Comparison of ENCODE assay signal across 8 cellular contexts in genomic region chr10:101694056-101694673, GRCh38. TPM values are rescaled to one million over a fixed set of nuclear protein-coding genes. Genes with fewer than 3 reads are reported as not detected.
A peak's percentile ranks its signal among the peaks of the same experiment; 100 is the strongest.
DNase-seq lines count a peak whose midpoint lies in the region; ATAC-seq, FAIRE-seq and TF ChIP-seq lines count a peak whose summit lies in the region.

No MANE protein-coding gene starts in this region.

- FAIRE-seq in bronchial epithelial cell (lab: Jason Lieb, UNC) (no peak), keratinocyte (lab: Jason Lieb, UNC) (no peak)

- H3K27me3 ChIP-seq in bronchial epithelial cell (ENCODE audit: control insufficient read depth, insufficient read depth, low read length) (no peaks in the 10 kb centered on the region), keratinocyte (ENCODE audit: control insufficient read depth, extremely low read depth, insufficient read depth, low read length) (no peaks in the 10 kb centered on the region)

- H2AFZ ChIP-seq in keratinocyte (ENCODE audit: control insufficient read depth, low read length): peak overlapping the region; percentile 95

- ATAC-seq in GM21717 (IDR thresholded peaks at IDR 0.05; ENCODE audit: unreplicated experiment): peak; percentile 56

- peaks cover 5% of the 10 kb centered on the region for H3K9me1 ChIP-seq in keratinocyte (ENCODE audit: control insufficient read depth, extremely low read depth, insufficient read depth, low read length)

- H3K4me3 ChIP-seq in WI38 (ENCODE audit: low read depth, low read length) (peak overlapping the region; percentile 74), bronchial epithelial cell (ENCODE audit: low read depth, low read length) (peak overlapping the region; percentile 97), keratinocyte (ENCODE audit: control insufficient read depth in 2 of 3, extremely low read depth in 1 of 3, insufficient read depth in 2 of 3, low read depth in 1 of 3, low read length in 3 of 3) (peak overlapping the region; percentile 92 to 94 (median 93))

- H3K36me3 ChIP-seq in bronchial epithelial cell (ENCODE audit: control insufficient read depth, insufficient read depth, low read length) (no peaks in the 10 kb centered on the region), keratinocyte (ENCODE audit: control insufficient read depth in 2 of 2, extremely low read depth in 1 of 2, insufficient read depth in 2 of 2, low read length in 2 of 2) (no peaks in the 10 kb centered on the region)

- dilution Hi-C loops in keratinocyte (cut with MboI; ENCODE audit: extremely low pct_ligation_motif_present, low sequenced_read_pairs): no loop called here

- peak; percentile 51 for DNase-seq in GDM1 (lab: John Stamatoyannopoulos, UW)
- peak; percentile 47 for DNase-seq in KG1 (lab: John Stamatoyannopoulos, UW)
- peak; percentile 27 for DNase-seq in bronchial epithelial cell (ENCODE audit: low read depth)
- DNase-seq in keratinocyte (ENCODE audit: low read depth, low spot score): no peak
- DNase-seq in stimulated activated CD4-positive, alpha-beta T cell treated with anti-CD3 and anti-CD28 coated beads, Interleukin-15, amount 100 ng/mL, for 48 hours (ENCODE audit: low read depth in 2 of 2): peak; percentile 36 to 54
- no peak for DNase-seq in dedifferentiated amniotic fluid mesenchymal stem cell (ENCODE audit: extremely low spot score)

- H3K27ac ChIP-seq in keratinocyte (ENCODE audit: control insufficient read depth, insufficient read depth, low read length): peak overlapping the region; percentile 91

- peaks cover 12% of the 10 kb centered on the region for H3K4me1 ChIP-seq in keratinocyte (ENCODE audit: control insufficient read depth, extremely low read depth, insufficient read depth, low read length)

- peak overlapping the region; percentile 98 for H3K9ac ChIP-seq in keratinocyte (ENCODE audit: control insufficient read depth, extremely low read depth, insufficient read depth, low read length)

- H4K20me1 ChIP-seq in keratinocyte (ENCODE audit: control insufficient read depth, extremely low read depth, insufficient read depth, low read length): no peaks in the 10 kb centered on the region

- TF ChIP-seq CTCF in WI38 (IDR thresholded peaks at IDR 0.05; ENCODE audit: low read depth, low read length) (no peak), bronchial epithelial cell (IDR thresholded peaks at IDR 0.05; ENCODE audit: insufficient read depth, low read length, severe bottlenecking) (no peak), keratinocyte (optimal IDR thresholded peaks at IDR 0.05 in 1 of 3, IDR thresholded peaks at IDR 0.05 in 1 of 3, conservative IDR thresholded peaks at IDR 0.05 in 1 of 3; ENCODE audit: extremely low read depth in 1 of 3, insufficient read depth in 2 of 3, low read length in 3 of 3) (no peak)

- peaks cover 32% of the 10 kb centered on the region for H3K79me2 ChIP-seq in keratinocyte (ENCODE audit: control insufficient read depth, insufficient read depth, low read length)

- peak overlapping the region; percentile 96 for H3K4me2 ChIP-seq in keratinocyte (ENCODE audit: control insufficient read depth, extremely low read depth, insufficient read depth, low read depth, low read length)

- no peaks in the 10 kb centered on the region for H3K9me3 ChIP-seq in keratinocyte (ENCODE audit: control insufficient read depth, low read depth, low read length)

RNA-seq across cellular contexts. Expression of gene FBXW4, which starts 0.8 kb away (rescaled TPM):
- 49.5 and 72.6 TPM in 2 replicates for total RNA-seq in bronchial epithelial cell
- polyA plus RNA-seq in keratinocyte: 22.3 to 25.4 TPM (median 23.7 TPM) in 3 replicates
- polyA plus RNA-seq in keratinocyte (2011; ENCODE audit: low read depth): 27.6 TPM
- polyA plus RNA-seq in keratinocyte (2011; cell fraction: cytosol; rRNA removed): 21.8 and 29.5 TPM in 2 replicates
- polyA plus RNA-seq in keratinocyte (2011; cell fraction: nucleus; rRNA removed): 31.0 and 34.0 TPM in 2 replicates
- 18.4 and 23.8 TPM in 2 replicates for polyA plus RNA-seq in keratinocyte (2012; ENCODE audit: low replicate concordance)
- 43.5 to 84.3 TPM (median 60.6 TPM) in 3 replicates for polyA minus RNA-seq in keratinocyte
- 21.3 TPM for polyA minus RNA-seq in keratinocyte (2011; cell fraction: cytosol; rRNA and poly(A)+ RNA removed)
- polyA minus RNA-seq in keratinocyte (2011; cell fraction: nucleus; rRNA and poly(A)+ RNA removed): 16.9 and 29.1 TPM in 2 replicates

Comparison
In these comparisons a context has a peak if more than half of its experiments do, and no peak if none do; other contexts are left out.
1. DNase-seq: peak in GDM1 (single experiment), KG1 (single experiment), bronchial epithelial cell (single experiment) and stimulated activated CD4-positive, alpha-beta T cell treated with anti-CD3 and anti-CD28 coated beads, Interleukin-15, amount 100 ng/mL, for 48 hours (2 of 2); none in keratinocyte (single experiment) and dedifferentiated amniotic fluid mesenchymal stem cell (single experiment).
2. Peak in every context shown above with its lines, with median percentiles within 50 percentile points of each other: H3K4me3 ChIP-seq.